ENCODE assay signal across 8 cellular contexts in genomic region chr10:93357680-93358079, GRCh38.
A peak's percentile ranks its signal among the peaks of the same experiment; 100 is the strongest.
DNase-seq lines count a peak whose midpoint lies in the region; ATAC-seq and TF ChIP-seq lines count a peak whose summit lies in the region.

No MANE protein-coding gene starts in this region.

- TF ChIP-seq CTCF in GM20000 (IDR thresholded peaks at IDR 0.05; ENCODE audit: extremely low read depth, missing control alignments) (peak; percentile 36), breast epithelium (IDR thresholded peaks at IDR 0.05) (peak in 2 of 3 donors; percentile 25 to 29)

- H3K4me1 Mint-ChIP-seq in CD4-positive, CD25-positive, alpha-beta regulatory T cell, result peaks cover 2 to 7% (median 5%) of the 10 kb centered on the region in 4 donors

- no peak for TF ChIP-seq POLR2A in breast epithelium (IDR thresholded peaks at IDR 0.05)

- H3K4me3 ChIP-seq in CD4-positive, CD25-positive, alpha-beta regulatory T cell (ENCODE audit: low read depth, low read length), result no peak overlapping the region
- no peak overlapping the region for H3K4me3 ChIP-seq in breast epithelium

- no peaks in the 10 kb centered on the region for H3K4me1 ChIP-seq in CD4-positive, CD25-positive, alpha-beta regulatory T cell (ENCODE audit: control insufficient read depth, insufficient read depth, low read length, poor library complexity, severe bottlenecking)
- H3K4me1 ChIP-seq in breast epithelium, result no peaks in the 10 kb centered on the region

- H3K36me3 Mint-ChIP-seq in CD4-positive, CD25-positive, alpha-beta regulatory T cell, result no peaks in the 10 kb centered on the region

- DNase-seq in CD4-positive, CD25-positive, alpha-beta regulatory T cell, result peak in 2 of 3 donors; percentile 18 to 53
- DNase-seq in GM20000 (ENCODE audit: low spot score) (peak; percentile 39), NCI-H774 (lab: John Stamatoyannopoulos, UW) (peak; percentile 4), breast epithelium (ENCODE audit: low spot score in 2 of 2) (no peak), midbrain (lab: John Stamatoyannopoulos, UW) (peak; percentile 12), NK-92 (lab: John Stamatoyannopoulos, UW; ENCODE audit: unreplicated experiment) (no peak)
- no peak for DNase-seq in stimulated activated CD4-positive, alpha-beta T cell treated with anti-CD3 and anti-CD28 coated beads, Interleukin-4, amount 100 ng/mL, for 4 hours

- no peaks in the 10 kb centered on the region for H3K9me3 ChIP-seq in CD4-positive, CD25-positive, alpha-beta regulatory T cell (ENCODE audit: control insufficient read depth in 2 of 2, low read length in 2 of 2)
- H3K9me3 ChIP-seq in breast epithelium, result no peaks in the 10 kb centered on the region

- H3K27ac Mint-ChIP-seq in CD4-positive, CD25-positive, alpha-beta regulatory T cell, result no peak overlapping the region

- no peaks in the 10 kb centered on the region for H3K27me3 ChIP-seq in CD4-positive, CD25-positive, alpha-beta regulatory T cell (ENCODE audit: control insufficient read depth, insufficient read depth, low read length)
- no peaks in the 10 kb centered on the region for H3K27me3 ChIP-seq in breast epithelium

- no peaks in the 10 kb centered on the region for H3K36me3 ChIP-seq in CD4-positive, CD25-positive, alpha-beta regulatory T cell (ENCODE audit: control insufficient read depth, insufficient read depth, low read length)
- peaks cover 22% of the 10 kb centered on the region for H3K36me3 ChIP-seq in breast epithelium

- H3K27ac ChIP-seq in CD4-positive, CD25-positive, alpha-beta regulatory T cell (ENCODE audit: insufficient read depth, low read length, poor library complexity, severe bottlenecking), result no peak overlapping the region
- no peak overlapping the region for H3K27ac ChIP-seq in breast epithelium

- ATAC-seq in CD4-positive, CD25-positive, alpha-beta regulatory T cell (ENCODE audit: low read depth in 2 of 2), result peak in 1 of 2 donors; percentile 42
- no peak for ATAC-seq in HG02938 (IDR thresholded peaks at IDR 0.05; ENCODE audit: unreplicated experiment)

- peaks cover 20% of the 10 kb centered on the region for H3K27me3 Mint-ChIP-seq in CD4-positive, CD25-positive, alpha-beta regulatory T cell

- no peaks in the 10 kb centered on the region for H3K9me3 Mint-ChIP-seq in CD4-positive, CD25-positive, alpha-beta regulatory T cell

- intact Hi-C loops in breast epithelium (cut with DNase I; ENCODE audit: low total_unique reads), result no loop called here

- no peak overlapping the region for H3K4me3 Mint-ChIP-seq in CD4-positive, CD25-positive, alpha-beta regulatory T cell

Comparison
In these comparisons a context has a peak if more than half of its experiments do, and no peak if none do; other contexts are left out.
1. DNase-seq: peak in CD4-positive, CD25-positive, alpha-beta regulatory T cell (2 of 3), GM20000 (single experiment), NCI-H774 (single experiment) and midbrain (single experiment); none in breast epithelium (0 of 2), NK-92 (single experiment) and stimulated activated CD4-positive, alpha-beta T cell treated with anti-CD3 and anti-CD28 coated beads, Interleukin-4, amount 100 ng/mL, for 4 hours (0 of 2).